20 cellular contexts compared by ENCODE assay signal in the genomic region with DNA sequence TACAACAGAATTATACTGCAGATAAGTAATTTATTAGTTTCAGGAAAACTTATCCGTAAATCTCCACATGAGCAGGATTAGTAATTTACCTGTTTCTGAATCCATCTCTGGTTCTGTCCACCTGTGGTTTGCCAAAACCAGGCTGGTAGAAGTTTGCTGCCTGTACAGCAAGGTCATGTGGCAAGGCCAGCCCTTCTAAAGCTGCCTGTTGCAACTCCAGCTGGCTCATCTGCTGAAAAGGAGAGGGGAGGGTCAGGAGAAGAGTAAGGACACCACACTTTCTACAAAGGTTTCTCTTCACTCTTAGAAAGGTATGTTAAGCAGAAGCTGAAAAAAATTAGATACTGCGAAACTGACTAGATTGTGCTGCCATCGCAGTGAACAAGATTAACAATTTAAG.
"Had no signal": no experiment of that assay in that cellular context is flagged by ENCODE, and none has a peak within 500 bp of the region (broad histone marks: within the 10 kb centered on the region; RNA-seq: fewer than 3 reads in every experiment).

No MANE protein-coding gene starts in this region.

- DNase-seq: activated naive CD4-positive, alpha-beta T cell treated with Interleukin-2 at 50 U/mL for 16 hours; activated T-cell treated with anti-CD3 and anti-CD28 coated beads, Interleukin-2, amount 50 U/mL, for 48 hours; aorta; brain microvascular endothelial cell; colonic mucosa; dorsolateral prefrontal cortex; esophagus squamous epithelium; head of caudate nucleus; left colon; naive B cell; occipital lobe; posterior cingulate gyrus; stimulated activated CD4-positive, alpha-beta T cell treated with anti-CD3 and anti-CD28 coated beads, Interleukin-4, amount 100 ng/mL, for 4 hours; substantia nigra; T-helper 9 cell; tibial artery; uterus had no signal

- H3K9me3 ChIP-seq: colonic mucosa, esophagus squamous epithelium, gastroesophageal sphincter, tibial artery, uterus had no signal

- H3K27me3 ChIP-seq: brain microvascular endothelial cell, colonic mucosa, dorsolateral prefrontal cortex, esophagus squamous epithelium, gastroesophageal sphincter, tibial artery, uterus had no signal

- ATAC-seq: gastroesophageal sphincter, left colon, WTC11 had no signal

- H3K4me3 ChIP-seq: colonic mucosa, dorsolateral prefrontal cortex, esophagus squamous epithelium, gastroesophageal sphincter, lung, tibial artery, uterus had no signal

- H3K4me1 ChIP-seq: colonic mucosa, esophagus squamous epithelium, gastroesophageal sphincter, tibial artery, uterus had no signal

- H3K36me3 ChIP-seq: colonic mucosa, uterus had no signal

- H3K27ac ChIP-seq: brain microvascular endothelial cell, colonic mucosa, dorsolateral prefrontal cortex, gastroesophageal sphincter, tibial artery, uterus had no signal
